Comparison of ENCODE assay signal across 8 cellular contexts in genomic region chr17:49993423-49994037, GRCh38.
DNase-seq lines count a peak whose midpoint lies in the region.

No MANE protein-coding gene starts in this region.

- peaks cover 96% of the 10 kb centered on the region for H3K27me3 ChIP-seq in iPS-15b (ENCODE audit: control insufficient read depth, insufficient read depth, low read length)

- H3K4me1 Mint-ChIP-seq in activated naive CD8-positive, alpha-beta T cell (ENCODE audit: low read depth) = peaks cover 31% of the 10 kb centered on the region

- H3K9me3 Mint-ChIP-seq in activated naive CD8-positive, alpha-beta T cell (ENCODE audit: low read depth) = no peaks in the 10 kb centered on the region

- no peak overlapping the region for H3K9ac ChIP-seq in iPS-15b (ENCODE audit: low read depth, low read length)

- peaks cover 25% of the 10 kb centered on the region for H3K27me3 Mint-ChIP-seq in activated naive CD8-positive, alpha-beta T cell

- peak overlapping the region; percentile 85 for H3K4me3 Mint-ChIP-seq in activated naive CD8-positive, alpha-beta T cell

- H3K27ac Mint-ChIP-seq in activated naive CD8-positive, alpha-beta T cell = no peak overlapping the region

- H3K36me3 ChIP-seq in iPS-15b (ENCODE audit: control insufficient read depth, insufficient read depth, low read length) = no peaks in the 10 kb centered on the region

- no peaks in the 10 kb centered on the region for H3K9me3 ChIP-seq in iPS-15b (ENCODE audit: control insufficient read depth, insufficient read depth, low read length)

- DNase-seq in stimulated activated CD4-positive, alpha-beta T cell treated with anti-CD3 and anti-CD28 coated beads, Interleukin-4, amount 100 ng/mL, for 1 hour = peak; percentile 37
- no peak for DNase-seq in stimulated activated CD4-positive, alpha-beta T cell treated with anti-CD3 and anti-CD28 coated beads, Interleukin-12 subunit alpha, Interleukin-12 subunit beta, amount 100 ng/mL, for 4 hours
- DNase-seq in NCI-H345 treated with DMSO at 0.1 percent for 48 hours (lab: John Stamatoyannopoulos, UW; ENCODE audit: unreplicated experiment) (no peak), GM19238 (ENCODE audit: insufficient read length, low spot score) (no peak), medulla oblongata (ENCODE audit: extremely low spot score) (no peak)

- H3K4me3 ChIP-seq in iPS-15b (ENCODE audit: low read depth, low read length) (peak overlapping the region; percentile 66), skin epidermis (peak overlapping the region; percentile 33 to 56 (median 39))

- no peaks in the 10 kb centered on the region for H3K36me3 Mint-ChIP-seq in activated naive CD8-positive, alpha-beta T cell

- H3K4me1 ChIP-seq in iPS-15b (ENCODE audit: control insufficient read depth, insufficient read depth, low read length) = peaks cover 10% of the 10 kb centered on the region

- H3K27ac ChIP-seq in skin epidermis = peak overlapping the region in 18 of 21 experiments; percentile 4 to 79 (median 62)
